23 cellular contexts compared by ENCODE assay signal in the genomic region with DNA sequence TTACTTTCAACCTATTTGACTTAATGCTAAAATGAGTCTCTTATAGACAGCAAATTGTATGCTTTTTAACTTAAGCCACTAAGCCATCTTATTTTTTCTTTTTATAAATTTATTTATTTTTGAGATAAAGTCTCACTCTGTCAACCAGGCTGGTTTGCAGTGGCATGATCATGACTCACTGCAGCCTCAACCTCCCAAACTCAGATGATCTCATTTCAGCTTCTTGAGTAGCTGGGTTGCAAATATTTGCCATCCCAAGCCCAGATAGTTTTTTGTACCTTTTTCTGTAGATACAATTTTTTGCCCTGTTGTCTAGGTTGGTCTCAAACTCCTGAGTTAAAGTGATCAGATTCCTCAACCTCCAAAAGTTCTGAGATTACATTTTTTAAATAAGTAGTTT. TPM values are rescaled to one million over a fixed set of nuclear protein-coding genes. Genes with fewer than 3 reads are reported as not detected.
DNase-seq lines count a peak whose midpoint lies in the region; ATAC-seq and TF ChIP-seq lines count a peak whose summit lies in the region.
"Had no signal": no experiment of that assay in that cellular context is flagged by ENCODE, and none has a peak within 500 bp of the region (broad histone marks: within the 10 kb centered on the region; RNA-seq: fewer than 3 reads in every experiment).

No MANE protein-coding gene starts in this region.

- H3K9ac ChIP-seq in mammary epithelial cell (ENCODE audit: insufficient read depth, low read length), result no peak overlapping the region
- H3K9ac ChIP-seq: KMS-11 had no signal

- ATAC-seq in heart right ventricle (no peak), GM18870 (IDR thresholded peaks at IDR 0.05; ENCODE audit: unreplicated experiment) (no peak)
- ATAC-seq in activated CD8-positive, alpha-beta memory T cell treated with anti-CD3 and anti-CD28 coated beads, Interleukin-2, amount 10 ng/mL, durations not matched to agents 7 days and 5 days, result no peak
- ATAC-seq: activated naive CD4-positive, alpha-beta T cell treated with anti-CD3 and anti-CD28 coated beads, Interleukin-2, amount 50 U/mL, for 72 hours; GM12878; stimulated activated effector memory CD8-positive, alpha-beta T cell treated with anti-CD3 and anti-CD28 coated beads, Interleukin-12 subunit alpha, Interleukin-12 subunit beta, amount 100 ng/mL, for 72 hours; upper lobe of right lung had no signal

- H3K9me3 ChIP-seq in mammary epithelial cell (replicated peaks; ENCODE audit: insufficient read depth, low read length), result peaks cover 2% of the 10 kb centered on the region
- peaks cover 0 to 21% (median 3%) of the 10 kb centered on the region in 11 donors for H3K9me3 ChIP-seq in heart right ventricle
- H3K9me3 ChIP-seq: upper lobe of right lung had no signal

- H3K27me3 ChIP-seq in mammary epithelial cell (ENCODE audit: insufficient read depth, low read length), result no peaks in the 10 kb centered on the region
- no peaks in the 10 kb centered on the region for H3K27me3 ChIP-seq in heart right ventricle
- H3K27me3 ChIP-seq: ascending aorta, upper lobe of right lung had no signal

- H3K4me1 Mint-ChIP-seq in MCF 10A (ENCODE audit: insufficient read depth, unreplicated experiment), result no peaks in the 10 kb centered on the region
- peaks cover 6% of the 10 kb centered on the region for H3K4me1 Mint-ChIP-seq in chondrocyte (ENCODE audit: low read depth)
- H3K4me1 Mint-ChIP-seq in activated CD8-positive, alpha-beta memory T cell treated with anti-CD3 and anti-CD28 coated beads, Interleukin-2, amount 10 ng/mL, durations not matched to agents 7 days and 5 days, result no peaks in the 10 kb centered on the region
- H3K4me1 Mint-ChIP-seq in glutamatergic neuron (ENCODE audit: low read depth, unreplicated experiment), result no peaks in the 10 kb centered on the region
- H3K4me1 Mint-ChIP-seq: stimulated activated effector memory CD8-positive, alpha-beta T cell treated with anti-CD3 and anti-CD28 coated beads, Interleukin-12 subunit alpha, Interleukin-12 subunit beta, amount 100 ng/mL, for 72 hours had no signal

- H3K79me2 ChIP-seq in mammary epithelial cell (ENCODE audit: insufficient read depth, low read length), result no peaks in the 10 kb centered on the region

- intact Hi-C loops in mammary epithelial cell (cut with micrococcal nuclease) (no loop called here), MCF 10A (cut with micrococcal nuclease) (no loop called here), heart right ventricle (cut with DNase I) (no loop called here)

- H3K4me1 ChIP-seq in mammary epithelial cell (ENCODE audit: insufficient read depth, low read length), result no peaks in the 10 kb centered on the region
- no peaks in the 10 kb centered on the region for H3K4me1 ChIP-seq in heart right ventricle
- H3K4me1 ChIP-seq: ascending aorta, upper lobe of right lung had no signal

- no TSS peak for BruUV-seq in mammary epithelial cell (replicated peaks; lab: Mats Ljungman, UMichigan)
- no TSS peak for BruUV-seq in MCF 10A (replicated peaks; lab: Mats Ljungman, UMichigan)

- H3K4me3 ChIP-seq in mammary epithelial cell (replicated peaks in 1 of 3; ENCODE audit: insufficient read depth in 1 of 3, low read depth in 2 of 3, low read length in 3 of 3) (no peak overlapping the region), heart right ventricle (no peak overlapping the region)
- H3K4me3 ChIP-seq: ascending aorta, GM12878, upper lobe of right lung had no signal

- H2AFZ ChIP-seq in mammary epithelial cell (ENCODE audit: low read depth, low read length), result no peak overlapping the region

- no peak overlapping the region for H3K4me2 ChIP-seq in mammary epithelial cell (ENCODE audit: insufficient read depth, low read depth, low read length)
- H3K4me2 ChIP-seq: KMS-11 had no signal

- H3K27ac ChIP-seq in mammary epithelial cell (ENCODE audit: insufficient read depth, low read depth, low read length) (no peak overlapping the region), heart right ventricle (no peak overlapping the region)
- H3K27ac ChIP-seq: ascending aorta, KMS-11, upper lobe of right lung, WERI-Rb-1 had no signal

- CTCF ChIA-PET in mammary epithelial cell (lab: Charles Lee; ENCODE audit: low non-redundant PET), result no interaction called here
- CTCF ChIA-PET in MCF 10A (lab: Yijun Ruan, JAX), result no interaction called here
- CTCF ChIA-PET in activated CD8-positive, alpha-beta memory T cell treated with anti-CD3 and anti-CD28 coated beads, Interleukin-2, amount 10 ng/mL, durations not matched to agents 7 days and 5 days (lab: Charles Lee), result no interaction called here

- dilution Hi-C loops in mammary epithelial cell (cut with HindIII; ENCODE audit: low sequenced_read_pairs), result no loop called here

- H3K27me3 Mint-ChIP-seq in MCF 10A (ENCODE audit: insufficient read depth, unreplicated experiment) (no peaks in the 10 kb centered on the region), chondrocyte (ENCODE audit: low read depth) (no peaks in the 10 kb centered on the region), glutamatergic neuron (ENCODE audit: unreplicated experiment) (no peaks in the 10 kb centered on the region)
- no peaks in the 10 kb centered on the region for H3K27me3 Mint-ChIP-seq in activated CD8-positive, alpha-beta memory T cell treated with anti-CD3 and anti-CD28 coated beads, Interleukin-2, amount 10 ng/mL, durations not matched to agents 7 days and 5 days

- H3K36me3 Mint-ChIP-seq in MCF 10A (ENCODE audit: insufficient read depth, unreplicated experiment) (peaks cover 48% of the 10 kb centered on the region), chondrocyte (ENCODE audit: low read depth) (peaks cover 20% of the 10 kb centered on the region), glutamatergic neuron (ENCODE audit: unreplicated experiment) (peaks cover 10% of the 10 kb centered on the region)
- peaks cover 87% of the 10 kb centered on the region for H3K36me3 Mint-ChIP-seq in activated CD8-positive, alpha-beta memory T cell treated with anti-CD3 and anti-CD28 coated beads, Interleukin-2, amount 10 ng/mL, durations not matched to agents 7 days and 5 days

- no peaks in the 10 kb centered on the region for H4K20me1 ChIP-seq in mammary epithelial cell (ENCODE audit: insufficient read depth, low read length)

- H3K4me3 Mint-ChIP-seq in MCF 10A (ENCODE audit: unreplicated experiment) (no peak overlapping the region), chondrocyte (ENCODE audit: unreplicated experiment) (no peak overlapping the region), glutamatergic neuron (ENCODE audit: unreplicated experiment) (no peak overlapping the region)
- H3K4me3 Mint-ChIP-seq in activated CD8-positive, alpha-beta memory T cell treated with anti-CD3 and anti-CD28 coated beads, Interleukin-2, amount 10 ng/mL, durations not matched to agents 7 days and 5 days, result no peak overlapping the region
- H3K4me3 Mint-ChIP-seq: stimulated activated effector memory CD8-positive, alpha-beta T cell treated with anti-CD3 and anti-CD28 coated beads, Interleukin-12 subunit alpha, Interleukin-12 subunit beta, amount 100 ng/mL, for 72 hours had no signal

- DNase-seq in mammary epithelial cell (peak; percentile 49), MCF 10A (ENCODE audit: unreplicated experiment) (no peak), chondrocyte (ENCODE audit: low spot score) (no peak), iris pigment epithelial cell (ENCODE audit: low read depth) (peak; percentile 72), heart right ventricle (no peak), glutamatergic neuron (no peak)
- DNase-seq in activated CD8-positive, alpha-beta memory T cell treated with anti-CD3 and anti-CD28 coated beads, Interleukin-2, amount 10 ng/mL, durations not matched to agents 7 days and 5 days, result no peak
- DNase-seq: DMS53; H7; kidney glomerular epithelial cell; NCI-H1694 treated with DMSO at 0.1 percent for 48 hours; NCI-H526 treated with DMSO at 0.1 percent for 48 hours; nucleus accumbens; stimulated activated CD4-positive, alpha-beta T cell treated with anti-CD3 and anti-CD28 coated beads, Interleukin-2, amount 100 ng/mL, for 48 hours; substantia nigra; upper lobe of right lung; WERI-Rb-1 had no signal

- no peak for TF ChIP-seq CTCF in mammary epithelial cell (conservative IDR thresholded peaks at IDR 0.05 in 1 of 2, IDR thresholded peaks at IDR 0.05 in 1 of 2; ENCODE audit: extremely low read depth in 1 of 2, insufficient read depth in 1 of 2, low read depth in 1 of 2, low read length in 2 of 2)
- TF ChIP-seq CTCF in MCF 10A (IDR thresholded peaks at IDR 0.05; ENCODE audit: unreplicated experiment), result no peak
- TF ChIP-seq CTCF in chondrocyte (IDR thresholded peaks at IDR 0.05), result no peak
- no peak for TF ChIP-seq CTCF in heart right ventricle (IDR thresholded peaks at IDR 0.05)
- TF ChIP-seq CTCF in glutamatergic neuron (IDR thresholded peaks at IDR 0.05; ENCODE audit: partially characterized antibody, unreplicated experiment), result no peak

- POLR2A ChIA-PET in MCF 10A (lab: Yijun Ruan, JAX), result interaction anchor here (0.7 kb wide), 1 partner anchor 18 kb away, joined by 3 read pairs; no protein-coding TSS in a partner anchor

- H3K27ac Mint-ChIP-seq in MCF 10A (ENCODE audit: low read depth, unreplicated experiment), result no peak overlapping the region
- peak overlapping the region; percentile 38 for H3K27ac Mint-ChIP-seq in chondrocyte (ENCODE audit: unreplicated experiment)
- no peak overlapping the region for H3K27ac Mint-ChIP-seq in activated CD8-positive, alpha-beta memory T cell treated with anti-CD3 and anti-CD28 coated beads, Interleukin-2, amount 10 ng/mL, durations not matched to agents 7 days and 5 days
- H3K27ac Mint-ChIP-seq in glutamatergic neuron (ENCODE audit: unreplicated experiment), result no peak overlapping the region
- H3K27ac Mint-ChIP-seq: activated naive CD4-positive, alpha-beta T cell treated with anti-CD3 and anti-CD28 coated beads, Interleukin-2, amount 50 U/mL, for 72 hours; stimulated activated effector memory CD8-positive, alpha-beta T cell treated with anti-CD3 and anti-CD28 coated beads, Interleukin-12 subunit alpha, Interleukin-12 subunit beta, amount 100 ng/mL, for 72 hours had no signal

- H3K9me3 Mint-ChIP-seq in MCF 10A (ENCODE audit: unreplicated experiment) (peaks cover 19% of the 10 kb centered on the region), chondrocyte (ENCODE audit: low read depth) (peaks cover 7% of the 10 kb centered on the region), glutamatergic neuron (ENCODE audit: unreplicated experiment) (no peaks in the 10 kb centered on the region)
- peaks cover 18% of the 10 kb centered on the region for H3K9me3 Mint-ChIP-seq in activated CD8-positive, alpha-beta memory T cell treated with anti-CD3 and anti-CD28 coated beads, Interleukin-2, amount 10 ng/mL, durations not matched to agents 7 days and 5 days (ENCODE audit: low read depth)

- in situ Hi-C loops in mammary epithelial cell (cut with MboI; ENCODE audit: low sequenced_read_pairs in 2 of 2), result no loop called here

- H3K36me3 ChIP-seq in mammary epithelial cell (ENCODE audit: insufficient read depth, low read length), result no peaks in the 10 kb centered on the region
- H3K36me3 ChIP-seq in heart right ventricle, result peaks cover 0 to 43% (median 4%) of the 10 kb centered on the region in 9 donors
- H3K36me3 ChIP-seq: ascending aorta, upper lobe of right lung had no signal

RNA-seq across cellular contexts. Expression of a gene that starts 27.1 kb away (rescaled TPM):
- total RNA-seq in mammary epithelial cell (10 to 100 TPM in 1 of 2 donors, 1 to 10 TPM in 1; 8.9 to 15.7 TPM), MCF 10A (2022) (10.0 and 11.0 TPM in 2 replicates), chondrocyte (5.0 to 10.3 TPM (median 5.2 TPM) in 3 replicates), heart right ventricle (1 to 10 TPM; 2.7 to 6.1 (median 3.6) TPM), glutamatergic neuron (ENCODE audit: unreplicated experiment) (22.0 TPM)
- polyA plus RNA-seq in mammary epithelial cell (4.5 TPM), heart right ventricle (1 to 10 TPM in 1 of 2 donors, under 1 TPM in 1; 0.80 to 2.2 TPM)
- polyA minus RNA-seq in mammary epithelial cell, result 7.5 TPM
- 10 to 100 TPM; 26.4 to 30.7 TPM for total RNA-seq in activated CD8-positive, alpha-beta memory T cell treated with anti-CD3 and anti-CD28 coated beads, Interleukin-2, amount 10 ng/mL, durations not matched to agents 7 days and 5 days

RNA-seq across cellular contexts. Expression of a gene that starts 32.7 kb away (rescaled TPM):
- total RNA-seq in mammary epithelial cell (10 to 100 TPM; 12.8 to 14.2 TPM), MCF 10A (2022) (17.2 and 22.1 TPM in 2 replicates), chondrocyte (7.9 to 12.3 TPM (median 8.6 TPM) in 3 replicates), heart right ventricle (10 to 100 TPM; 10.9 to 19.6 (median 15.1) TPM), glutamatergic neuron (ENCODE audit: unreplicated experiment) (32.7 TPM)
- polyA plus RNA-seq in mammary epithelial cell (4.9 TPM), heart right ventricle (10 to 100 TPM in 1 of 2 donors, 1 to 10 TPM in 1; 4.0 to 14.6 TPM)
- polyA minus RNA-seq in mammary epithelial cell, result 29.5 TPM
- total RNA-seq in activated CD8-positive, alpha-beta memory T cell treated with anti-CD3 and anti-CD28 coated beads, Interleukin-2, amount 10 ng/mL, durations not matched to agents 7 days and 5 days, result 10 to 100 TPM; 19.2 to 22.4 TPM

Comparison
In these comparisons a context has a peak if more than half of its experiments do, and no peak if none do; other contexts are left out.
1. DNase-seq: peak in mammary epithelial cell (single experiment) and iris pigment epithelial cell (single experiment); none in MCF 10A (single experiment), chondrocyte (single experiment), heart right ventricle (0 of 2), activated CD8-positive, alpha-beta memory T cell treated with anti-CD3 and anti-CD28 coated beads, Interleukin-2, amount 10 ng/mL, durations not matched to agents 7 days and 5 days (single experiment) and glutamatergic neuron (single experiment).